19 cellular contexts compared by ENCODE assay signal in genomic region chr3:71254251-71254650, GRCh38.
DNase-seq lines count a peak whose midpoint lies in the region; ATAC-seq, FAIRE-seq and TF ChIP-seq lines count a peak whose summit lies in the region.
"Had no signal": no experiment of that assay in that cellular context is flagged by ENCODE, and none has a peak within 500 bp of the region (broad histone marks: within the 10 kb centered on the region; RNA-seq: fewer than 3 reads in every experiment).

No MANE protein-coding gene starts in this region.

- H3K27me3 Mint-ChIP-seq in naive B cell = no peaks in the 10 kb centered on the region
- H3K27me3 Mint-ChIP-seq: activated CD4-positive, alpha-beta T cell treated with anti-CD3 and anti-CD28 coated beads for 36 hours; effector memory CD8-positive, alpha-beta T cell; T-helper 17 cell had no signal

- TF ChIP-seq POLR2A in A549 (IDR thresholded peaks at IDR 0.05; ENCODE audit: low read length) (no peak), heart left ventricle (IDR thresholded peaks at IDR 0.05) (no peak)

- H2BK120ac ChIP-seq in mesenchymal stem cell (ENCODE audit: low read depth, low read length) = no peak overlapping the region

- H3K4ac ChIP-seq in mesenchymal stem cell (ENCODE audit: low read depth in 1 of 2, low read length in 2 of 2) = no peak overlapping the region

- H4K91ac ChIP-seq in mesenchymal stem cell (ENCODE audit: low read length) = no peak overlapping the region

- H3K9me3 ChIP-seq in A549 (no peaks in the 10 kb centered on the region), heart left ventricle (no peaks in the 10 kb centered on the region), mesenchymal stem cell (ENCODE audit: control insufficient read depth, low read length) (no peaks in the 10 kb centered on the region)

- H3K4me3 Mint-ChIP-seq in naive B cell = no peak overlapping the region
- H3K4me3 Mint-ChIP-seq: activated CD4-positive, alpha-beta T cell treated with anti-CD3 and anti-CD28 coated beads for 36 hours; effector memory CD8-positive, alpha-beta T cell; H9; neural progenitor cell; T-helper 17 cell had no signal

- peak in 1 of 2 experiments; percentile 70 for DNase-seq in A549 (ENCODE audit: low read depth in 1 of 2, low spot score in 1 of 2)
- peak; percentile 72 for DNase-seq in NCI-H226
- no peak for DNase-seq in heart left ventricle
- no peak for DNase-seq in naive B cell
- no peak for DNase-seq in D341Med (ENCODE audit: low spot score)
- no peak for DNase-seq in mesenchymal stem cell
- no peak for DNase-seq in SIG-M5 treated with dmso at 0.1 percent for 504 hours (lab: John Stamatoyannopoulos, UW; ENCODE audit: unreplicated experiment)
- DNase-seq: activated CD4-positive, alpha-beta T cell treated with anti-CD3 and anti-CD28 coated beads for 36 hours; DMS53; effector memory CD8-positive, alpha-beta T cell; H9; kidney; NCI-H1417; NCI-H446 treated with DMSO at 0.1 percent for 48 hours; T-helper 17 cell had no signal

- no peak overlapping the region for H3K14ac ChIP-seq in mesenchymal stem cell (ENCODE audit: low read length in 2 of 2)

- no peak overlapping the region for H3K23ac ChIP-seq in mesenchymal stem cell (ENCODE audit: low read length in 2 of 2)

- H3K27ac Mint-ChIP-seq in naive B cell = peak overlapping the region in 5 of 6 donors; percentile 15 to 78 (median 38)
- H3K27ac Mint-ChIP-seq: effector memory CD8-positive, alpha-beta T cell; H9; neural progenitor cell; T-helper 17 cell had no signal

- H2AFZ ChIP-seq in mesenchymal stem cell (ENCODE audit: low read depth, low read length) = no peak overlapping the region
- H2AFZ ChIP-seq: neural progenitor cell had no signal

- H2AK5ac ChIP-seq in mesenchymal stem cell (ENCODE audit: low read length, severe bottlenecking) = no peak overlapping the region

- TF ChIP-seq EP300 in A549 (IDR thresholded peaks at IDR 0.05) = no peak

- no peak overlapping the region for H2BK15ac ChIP-seq in mesenchymal stem cell (ENCODE audit: low read depth, poor library complexity, severe bottlenecking)

- peak overlapping the region; percentile 69 for H3K4me2 ChIP-seq in A549
- no peak overlapping the region for H3K4me2 ChIP-seq in mesenchymal stem cell (ENCODE audit: low read length, poor library complexity, severe bottlenecking)
- H3K4me2 ChIP-seq: neural progenitor cell had no signal

- whole genome bisulfite sequencing in A549 (ENCODE audit: missing lambda C conversion rate) = 12% methylated on average over 4 of the region's 4 CpGs
- WGBS in heart left ventricle, 4 donors = 50 to 60% (median 52%) methylated on average over 4 of the region's 4 CpGs
- WGBS in mesenchymal stem cell = 100% methylated on average over 3 of the region's 4 CpGs

- H3K27me3 ChIP-seq in heart left ventricle (no peaks in the 10 kb centered on the region), mesenchymal stem cell (ENCODE audit: control insufficient read depth in 1 of 2, insufficient read depth in 1 of 2, low read length in 2 of 2) (no peaks in the 10 kb centered on the region)
- H3K27me3 ChIP-seq: neural progenitor cell had no signal

- FAIRE-seq in A549 (lab: Jason Lieb, UNC) = no peak

- peaks cover 46 to 70% (median 68%) of the 10 kb centered on the region in 3 donors for H3K4me1 Mint-ChIP-seq in naive B cell

- ATAC-seq in A549 (peak; percentile 33 to 46; a peak in 4 of 6 replicates), heart left ventricle (peak; percentile 44 to 75 (median 66)), naive B cell (ENCODE audit: low read depth in 2 of 2) (no peak), HG03039 (IDR thresholded peaks at IDR 0.05; ENCODE audit: unreplicated experiment) (no peak)
- ATAC-seq: activated CD4-positive, alpha-beta T cell treated with anti-CD3 and anti-CD28 coated beads for 36 hours; effector memory CD8-positive, alpha-beta T cell; Panc1; T-helper 17 cell had no signal

- H3K4me3 ChIP-seq in A549 (no peak overlapping the region), heart left ventricle (no peak overlapping the region), mesenchymal stem cell (ENCODE audit: insufficient read depth in 1 of 2, low read depth in 1 of 2, low read length in 2 of 2) (no peak overlapping the region)
- H3K4me3 ChIP-seq: neural progenitor cell, skin epidermis had no signal

- intact Hi-C loops in heart left ventricle (cut with DNase I) = loop anchor here in 1 of 10 donors (5.0 kb wide), 1 partner anchor 122 kb away; no protein-coding TSS in a partner anchor

- CTCF ChIA-PET in A549 (lab: Yijun Ruan, JAX) = interaction anchor here (0.8 to 1.0 kb wide), 3 partner anchors 16 to 1190 kb away, joined by 3 to 4 read pairs (median 3); no protein-coding TSS in a partner anchor

- no peak overlapping the region for H2BK5ac ChIP-seq in mesenchymal stem cell (ENCODE audit: low read depth, low read length, poor library complexity, severe bottlenecking)

- H3K18ac ChIP-seq in mesenchymal stem cell (ENCODE audit: low read depth in 1 of 2, low read length in 2 of 2) = no peak overlapping the region

- H3K36me3 ChIP-seq in heart left ventricle (no peaks in the 10 kb centered on the region), mesenchymal stem cell (ENCODE audit: control insufficient read depth in 1 of 2, insufficient read depth in 2 of 2, low read depth in 1 of 2, low read length in 2 of 2) (no peaks in the 10 kb centered on the region)
- H3K36me3 ChIP-seq: neural progenitor cell had no signal

- no peak overlapping the region for H3K9ac ChIP-seq in mesenchymal stem cell (ENCODE audit: low read length)
- H3K9ac ChIP-seq: neural progenitor cell had no signal

- H3K4me1 ChIP-seq in A549 (peaks cover 99% of the 10 kb centered on the region), heart left ventricle (peaks cover 0 to 33% (median 16%) of the 10 kb centered on the region in 12 donors), mesenchymal stem cell (ENCODE audit: control insufficient read depth, insufficient read depth, low read depth, low read length) (peaks cover 5% of the 10 kb centered on the region)

- H3K27ac ChIP-seq in A549 (peak overlapping the region; percentile 78 to 91), heart left ventricle (peak overlapping the region in 11 of 12 donors; percentile 17 to 73 (median 53)), mesenchymal stem cell (ENCODE audit: low read length, poor library complexity, severe bottlenecking) (no peak overlapping the region)
- H3K27ac ChIP-seq: neural progenitor cell, skin epidermis had no signal

- H4K8ac ChIP-seq in mesenchymal stem cell (ENCODE audit: low read length) = no peak overlapping the region

- H3K9me3 Mint-ChIP-seq in naive B cell = no peaks in the 10 kb centered on the region
- H3K9me3 Mint-ChIP-seq: effector memory CD8-positive, alpha-beta T cell; H9; neural progenitor cell had no signal

- H3K36me3 Mint-ChIP-seq in naive B cell = peaks cover 0 to 7% of the 10 kb centered on the region in 2 donors
- H3K36me3 Mint-ChIP-seq: neural progenitor cell had no signal

- no peak for TF ChIP-seq RAD21 in A549 (conservative IDR thresholded peaks at IDR 0.05 in 1 of 2, IDR thresholded peaks at IDR 0.05 in 1 of 2)

- POLR2A ChIA-PET in A549 (lab: Yijun Ruan, JAX) = interaction anchor here (1.0 to 1.3 kb wide), 3 partner anchors 124 to 329 kb away, joined by 3 read pairs; partner anchors contain the start of gene FOXP1

- no peak for TF ChIP-seq CTCF in A549 (IDR thresholded peaks at IDR 0.05)
- no peak for TF ChIP-seq CTCF in heart left ventricle (IDR thresholded peaks at IDR 0.05)

- H2BK12ac ChIP-seq in mesenchymal stem cell (ENCODE audit: low read length in 2 of 2) = no peak overlapping the region

- peaks cover 44% of the 10 kb centered on the region for H3K79me1 ChIP-seq in mesenchymal stem cell (replicated peaks; ENCODE audit: low read length, poor library complexity, severe bottlenecking)

TF ChIP-seq in A549, 52 proteins besides CTCF, POLR2A, EP300 and RAD21:
- TF ChIP-seq SMC3 (IDR thresholded peaks at IDR 0.05) = no peak
- no peak for TF ChIP-seq FOXS1 (CRISPR knock-in tag; IDR thresholded peaks at IDR 0.05)

Comparison
In these comparisons a context has a peak if more than half of its experiments do, and no peak if none do; other contexts are left out.
1. ATAC-seq: peak in A549 (2 of 2) and heart left ventricle (4 of 4); none in naive B cell (0 of 2) and HG03039 (single experiment).